Comparison of ENCODE assay signal across 34 cellular contexts in the genomic region with DNA sequence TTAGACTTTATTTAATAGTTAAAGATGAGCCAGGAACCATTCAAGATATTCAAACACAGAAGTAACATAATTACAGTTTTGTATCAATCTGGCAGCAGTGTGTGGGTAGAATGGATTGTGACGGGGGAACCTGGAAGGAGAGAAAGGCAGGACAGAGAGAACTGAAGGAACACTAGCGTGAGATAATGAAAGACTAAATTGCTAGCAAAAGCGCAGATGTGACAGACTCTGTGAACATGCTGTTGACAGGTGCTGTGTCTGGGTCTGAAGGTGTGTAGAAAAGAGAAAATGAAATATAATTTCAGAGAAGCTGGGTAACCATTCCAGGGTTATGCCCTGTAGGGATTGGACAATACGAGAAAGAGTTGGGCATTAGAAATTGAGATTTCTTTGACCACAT.
"Had no signal": no experiment of that assay in that cellular context is flagged by ENCODE, and none has a peak within 500 bp of the region (broad histone marks: within the 10 kb centered on the region; RNA-seq: fewer than 3 reads in every experiment).

No MANE protein-coding gene starts in this region.

- H3K27me3 ChIP-seq: MG63 had no signal

- H3K9me3 ChIP-seq: MG63 had no signal

- H3K9ac ChIP-seq: KMS-11 had no signal

- H3K27ac ChIP-seq: KMS-11 had no signal

- DNase-seq: Karpas-422, Kasumi-1, KG1, MG63, MM.1S, MV-4-11, NCI-H1048, NCI-H1092, NCI-H1092 treated with DMSO at 0.1 percent for 48 hours, NCI-H1105, NCI-H1105 treated with DMSO at 0.1 percent for 48 hours, NCI-H1417, NCI-H1417 treated with DMSO at 0.1 percent for 48 hours, NCI-H1436, NCI-H1436 treated with DMSO at 0.1 percent for 48 hours, NCI-H146, NCI-H1694, NCI-H1694 treated with DMSO at 0.1 percent for 48 hours, NCI-H187, NCI-H187 treated with DMSO at 0.1 percent for 48 hours, NCI-H1930, NCI-H2029, NCI-H2029 treated with DMSO at 0.1 percent for 48 hours, NCI-H2081, NCI-H2081 treated with DMSO at 0.1 percent for 48 hours, NCI-H2107, NCI-H2171, NCI-H2171 treated with DMSO at 0.1 percent for 48 hours, NCI-H226, NCI-H345, NCI-H446, NCI-H446 treated with DMSO at 0.1 percent for 48 hours, NCI-H510A had no signal

- H3K36me3 ChIP-seq: MG63 had no signal

- H3K4me3 ChIP-seq: MG63 had no signal
